15 cellular contexts compared by ENCODE assay signal in genomic region chr2:224308267-224308911, GRCh38.
DNase-seq lines count a peak whose midpoint lies in the region; ATAC-seq and TF ChIP-seq lines count a peak whose summit lies in the region.
"Had no signal": no experiment of that assay in that cellular context is flagged by ENCODE, and none has a peak within 500 bp of the region (broad histone marks: within the 10 kb centered on the region; RNA-seq: fewer than 3 reads in every experiment).

No MANE protein-coding gene starts in this region.

- H3K4me3 ChIP-seq in coronary artery, result no peak overlapping the region
- H3K4me3 ChIP-seq: Peyer's patch, suprapubic skin had no signal

- H3K27ac ChIP-seq in coronary artery, result no peak overlapping the region
- H3K27ac ChIP-seq: Peyer's patch, suprapubic skin had no signal

- TF ChIP-seq CTCF in coronary artery (IDR thresholded peaks at IDR 0.05), result no peak

- no peak overlapping the region for H3K27ac Mint-ChIP-seq in activated T-helper 17 cell treated with anti-CD3 and anti-CD28 coated beads, Interleukin-2, amount 50 U/mL, for 72 hours
- H3K27ac Mint-ChIP-seq: brain had no signal

- H3K9me3 Mint-ChIP-seq in activated T-helper 17 cell treated with anti-CD3 and anti-CD28 coated beads, Interleukin-2, amount 50 U/mL, for 72 hours, result no peaks in the 10 kb centered on the region
- H3K9me3 Mint-ChIP-seq: brain had no signal

- H3K4me1 Mint-ChIP-seq in activated T-helper 17 cell treated with anti-CD3 and anti-CD28 coated beads, Interleukin-2, amount 50 U/mL, for 72 hours, result no peaks in the 10 kb centered on the region
- H3K4me1 Mint-ChIP-seq: brain had no signal

- H3K27me3 Mint-ChIP-seq in activated T-helper 17 cell treated with anti-CD3 and anti-CD28 coated beads, Interleukin-2, amount 50 U/mL, for 72 hours, result peaks cover 25% of the 10 kb centered on the region
- H3K27me3 Mint-ChIP-seq: brain had no signal

- ATAC-seq in GM18508 (IDR thresholded peaks at IDR 0.05; ENCODE audit: insufficient read depth, unreplicated experiment) (peak; percentile 85), GM21367 (IDR thresholded peaks at IDR 0.05; ENCODE audit: unreplicated experiment) (peak; percentile 93), HG03064 (IDR thresholded peaks at IDR 0.05; ENCODE audit: low read depth, unreplicated experiment) (peak; percentile 96)
- ATAC-seq in activated T-helper 17 cell treated with anti-CD3 and anti-CD28 coated beads, Interleukin-2, amount 50 U/mL, for 72 hours (replicated peaks), result peak; percentile 54

- no peak for DNase-seq in NCI-H1105 treated with DMSO at 0.1 percent for 48 hours (lab: John Stamatoyannopoulos, UW)
- DNase-seq in coronary artery (ENCODE audit: low spot score), result no peak
- no peak for DNase-seq in cerebellar cortex (ENCODE audit: low spot score)
- no peak for DNase-seq in NCI-H187 treated with DMSO at 0.1 percent for 48 hours (lab: John Stamatoyannopoulos, UW)
- DNase-seq: foreskin fibroblast; mesendoderm; Peyer's patch; stimulated activated CD4-positive, alpha-beta T cell treated with anti-CD3 and anti-CD28 coated beads, Interleukin-12 subunit alpha, Interleukin-12 subunit beta, amount 100 ng/mL, for 4 hours had no signal

- H3K4me3 Mint-ChIP-seq in activated T-helper 17 cell treated with anti-CD3 and anti-CD28 coated beads, Interleukin-2, amount 50 U/mL, for 72 hours, result no peak overlapping the region
- H3K4me3 Mint-ChIP-seq: brain, CD14-positive monocyte had no signal

- H3K36me3 Mint-ChIP-seq in activated T-helper 17 cell treated with anti-CD3 and anti-CD28 coated beads, Interleukin-2, amount 50 U/mL, for 72 hours (ENCODE audit: low read depth), result no peaks in the 10 kb centered on the region
- H3K36me3 Mint-ChIP-seq: brain, CD14-positive monocyte had no signal
